ENCODE assay signal across 7 cellular contexts in the genomic region with DNA sequence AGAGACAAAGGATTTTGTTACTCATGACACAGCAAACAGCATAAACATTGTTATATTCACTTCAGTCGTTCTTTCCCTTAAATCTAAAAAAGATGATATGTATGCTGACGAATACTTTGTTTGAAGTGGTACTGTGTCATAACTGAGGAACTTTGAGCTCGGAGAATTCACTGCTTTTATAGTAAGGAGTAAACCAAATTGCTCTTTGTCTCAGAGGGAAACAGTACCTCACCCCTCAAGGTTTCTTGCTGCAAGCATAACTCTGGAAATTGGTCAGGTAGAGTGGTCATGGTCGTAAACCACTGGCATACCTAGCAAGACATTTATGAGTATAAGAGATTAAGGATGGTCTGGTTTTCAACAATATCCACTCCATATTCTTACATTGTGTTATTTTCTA.
"Had no signal": no experiment of that assay in that cellular context is flagged by ENCODE, and none has a peak within 500 bp of the region (broad histone marks: within the 10 kb centered on the region; RNA-seq: fewer than 3 reads in every experiment).

No MANE protein-coding gene starts in this region.

- ATAC-seq: GM23338, HepG2 had no signal

- DNase-seq: H9, HCEC 1CT, KBM-7 had no signal

- H3K27ac Mint-ChIP-seq: GM23338, H9, IgD-negative memory B cell had no signal

- H3K36me3 Mint-ChIP-seq: IgD-negative memory B cell had no signal

- H3K4me1 Mint-ChIP-seq: IgD-negative memory B cell had no signal

- H3K4me2 ChIP-seq: GM23338 had no signal

- H3K9me3 Mint-ChIP-seq: H9 had no signal

- H3K27ac ChIP-seq: HL-60 had no signal

- H3K4me3 ChIP-seq: GM23338 had no signal

- H3K4me3 Mint-ChIP-seq: GM23338, H9, IgD-negative memory B cell had no signal

- H2AFZ ChIP-seq: GM23338 had no signal
